14 cellular contexts compared by ENCODE assay signal in the genomic region with DNA sequence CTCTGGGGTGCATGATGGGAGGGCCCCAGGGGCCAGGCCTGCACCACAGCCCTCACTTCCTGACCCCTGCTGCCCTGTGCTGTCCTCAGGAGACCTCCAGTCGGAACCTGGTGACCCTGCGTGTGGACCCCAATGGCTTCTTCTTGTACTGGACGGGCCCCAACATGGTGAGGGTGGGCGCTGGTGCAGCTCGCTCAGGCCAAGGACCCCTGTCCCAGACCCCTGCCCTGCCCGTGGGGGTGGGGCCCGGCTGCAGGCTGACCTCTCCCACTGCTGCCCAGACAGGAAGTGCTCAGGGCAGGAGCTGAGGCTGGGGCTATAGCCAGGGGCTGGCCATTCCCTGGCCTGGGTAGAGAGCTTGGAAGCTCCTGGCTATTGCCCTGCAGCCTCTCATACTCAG. TPM values are rescaled to one million over a fixed set of nuclear protein-coding genes. Genes with fewer than 3 reads are reported as not detected.
DNase-seq lines count a peak whose midpoint lies in the region; ATAC-seq and TF ChIP-seq lines count a peak whose summit lies in the region.
"Had no signal": no experiment of that assay in that cellular context is flagged by ENCODE, and none has a peak within 500 bp of the region (broad histone marks: within the 10 kb centered on the region; RNA-seq: fewer than 3 reads in every experiment).

No MANE protein-coding gene starts in this region.

- POLR2A ChIA-PET in RWPE1 (lab: Yijun Ruan, JAX; ENCODE audit: low non-redundant PET): no interaction called here

- H3K36me3 Mint-ChIP-seq in endodermal cell (ENCODE audit: low read depth): peaks cover 27% of the 10 kb centered on the region
- H3K36me3 Mint-ChIP-seq in stimulated activated memory B cell treated with anti-CD40 and anti-IgM and Interleukin-4, amounts not matched to agents 10 μg/mL and 1 μg/mL and 100 μg/mL, for 72 hours: peaks cover 11% of the 10 kb centered on the region
- peaks cover 0 to 1% (median under 1%) of the 10 kb centered on the region in 3 donors for H3K36me3 Mint-ChIP-seq in immature natural killer cell

- no peaks in the 10 kb centered on the region for H3K27me3 Mint-ChIP-seq in endodermal cell (ENCODE audit: insufficient read depth)
- no peaks in the 10 kb centered on the region for H3K27me3 Mint-ChIP-seq in stimulated activated memory B cell treated with anti-CD40 and anti-IgM and Interleukin-4, amounts not matched to agents 10 μg/mL and 1 μg/mL and 100 μg/mL, for 72 hours
- peaks cover 2 to 11% (median 3%) of the 10 kb centered on the region in 3 donors for H3K27me3 Mint-ChIP-seq in immature natural killer cell (ENCODE audit: low read depth in 3 of 3)
- H3K27me3 Mint-ChIP-seq: B cell had no signal

- H3K36me3 ChIP-seq in endodermal cell (ENCODE audit: control insufficient read depth, insufficient read depth, low read length): peaks cover 40% of the 10 kb centered on the region

- H3K27ac Mint-ChIP-seq in endodermal cell (peak overlapping the region; percentile 38), immature natural killer cell (no peak overlapping the region)
- peak overlapping the region; percentile 9 for H3K27ac Mint-ChIP-seq in stimulated activated memory B cell treated with anti-CD40 and anti-IgM and Interleukin-4, amounts not matched to agents 10 μg/mL and 1 μg/mL and 100 μg/mL, for 72 hours
- H3K27ac Mint-ChIP-seq: B cell; CD8-positive, alpha-beta T cell had no signal

- no peak overlapping the region for H3K9ac ChIP-seq in endodermal cell (ENCODE audit: extremely low read depth, low read length, poor library complexity, severe bottlenecking)

- H3K4me3 Mint-ChIP-seq in endodermal cell (no peak overlapping the region), immature natural killer cell (no peak overlapping the region)
- H3K4me3 Mint-ChIP-seq in stimulated activated memory B cell treated with anti-CD40 and anti-IgM and Interleukin-4, amounts not matched to agents 10 μg/mL and 1 μg/mL and 100 μg/mL, for 72 hours: no peak overlapping the region
- H3K4me3 Mint-ChIP-seq: B cell, CD14-positive monocyte had no signal

- H3K27ac ChIP-seq in RWPE1: peak overlapping the region; percentile 98
- no peak overlapping the region for H3K27ac ChIP-seq in endodermal cell (ENCODE audit: low read depth, low read length)

- no peak overlapping the region for H3K4me3 ChIP-seq in endodermal cell (ENCODE audit: low read length)
- H3K4me3 ChIP-seq: HAP-1 had no signal

- TF ChIP-seq CTCF in RWPE1 (conservative IDR thresholded peaks at IDR 0.05; ENCODE audit: low read depth) (no peak), endodermal cell (conservative IDR thresholded peaks at IDR 0.05) (no peak)

- no peak for ATAC-seq in stimulated activated memory B cell treated with anti-CD40 and anti-IgM and Interleukin-4, amounts not matched to agents 10 μg/mL and 1 μg/mL and 100 μg/mL, for 72 hours
- ATAC-seq: CD8-positive, alpha-beta T cell; HepG2 had no signal

- WGBS in endodermal cell (ENCODE audit: insufficient coverage in 1 of 2, insufficient read length in 1 of 2), 2 experiments: 94% methylated on average over 7 of the region's 7 CpGs

- no peaks in the 10 kb centered on the region for H3K9me3 ChIP-seq in endodermal cell (ENCODE audit: control insufficient read depth, low read length)
- H3K9me3 ChIP-seq: HAP-1 had no signal

- no peaks in the 10 kb centered on the region for H3K9me3 Mint-ChIP-seq in endodermal cell
- H3K9me3 Mint-ChIP-seq in stimulated activated memory B cell treated with anti-CD40 and anti-IgM and Interleukin-4, amounts not matched to agents 10 μg/mL and 1 μg/mL and 100 μg/mL, for 72 hours: no peaks in the 10 kb centered on the region
- H3K9me3 Mint-ChIP-seq in immature natural killer cell: no peaks in the 10 kb centered on the region
- H3K9me3 Mint-ChIP-seq: CD8-positive, alpha-beta T cell had no signal

- H3K4me1 ChIP-seq in endodermal cell (ENCODE audit: control insufficient read depth, insufficient read depth, low read length): peaks cover 3% of the 10 kb centered on the region

- DNase-seq in RWPE1 (ENCODE audit: low spot score): no peak
- DNase-seq in endodermal cell: no peak
- no peak for DNase-seq in DMS53 (lab: John Stamatoyannopoulos, UW)
- no peak for DNase-seq in T-helper 9 cell
- DNase-seq in DMS 273 treated with DMSO at 0.1 percent for 48 hours (lab: John Stamatoyannopoulos, UW): no peak
- DNase-seq in immature natural killer cell: no peak
- DNase-seq: CD8-positive, alpha-beta T cell; COR-L47; GF-D8 had no signal

- no peaks in the 10 kb centered on the region for H3K27me3 ChIP-seq in endodermal cell (ENCODE audit: control insufficient read depth, insufficient read depth, low read length, poor library complexity, severe bottlenecking)

- H3K4me1 Mint-ChIP-seq in endodermal cell (peaks cover 14% of the 10 kb centered on the region), immature natural killer cell (peaks cover 8 to 17% of the 10 kb centered on the region in 2 donors)
- H3K4me1 Mint-ChIP-seq in stimulated activated memory B cell treated with anti-CD40 and anti-IgM and Interleukin-4, amounts not matched to agents 10 μg/mL and 1 μg/mL and 100 μg/mL, for 72 hours: peaks cover 40% of the 10 kb centered on the region

- CTCF ChIA-PET in RWPE1 (lab: Yijun Ruan, JAX): no interaction called here

RNA-seq across cellular contexts. Expression of gene PLCB3, which starts 3.0 kb away (rescaled TPM):
- total RNA-seq in endodermal cell: 10 to 100 TPM; 75.0 to 83.2 TPM
- polyA plus RNA-seq in endodermal cell (2013, experiment 1 of 2): 31.0 TPM
- 28.3 TPM for polyA plus RNA-seq in endodermal cell (2013, experiment 2 of 2)
- under 1 TPM in 2 of 3 donors, not detected in 1; 0.33 to 0.49 TPM for polyA plus RNA-seq in immature natural killer cell

RNA-seq across cellular contexts. Expression of gene PPP1R14B, which starts 7.6 kb away (rescaled TPM):
- total RNA-seq in endodermal cell: 100 to 1,000 TPM; 228 to 265 TPM
- polyA plus RNA-seq in endodermal cell (2013, experiment 1 of 2): 236 TPM
- polyA plus RNA-seq in endodermal cell (2013, experiment 2 of 2): 235 TPM
- 10 to 100 TPM; 16.6 to 34.9 (median 33.3) TPM for polyA plus RNA-seq in immature natural killer cell

RNA-seq across cellular contexts. Expression of gene FKBP2, which starts 13.4 kb away (rescaled TPM):
- 10 to 100 TPM; 44.6 to 53.7 TPM for total RNA-seq in endodermal cell
- polyA plus RNA-seq in endodermal cell (2013, experiment 1 of 2): 64.6 TPM
- polyA plus RNA-seq in endodermal cell (2013, experiment 2 of 2): 54.0 TPM
- polyA plus RNA-seq in immature natural killer cell: 100 to 1,000 TPM; 110 to 142 (median 130) TPM

RNA-seq across cellular contexts. Expression of gene VEGFB, which starts 19.9 kb away (rescaled TPM):
- total RNA-seq in endodermal cell: 10 to 100 TPM; 58.9 to 78.4 TPM
- polyA plus RNA-seq in endodermal cell (2013, experiment 1 of 2): 54.9 TPM
- 58.4 TPM for polyA plus RNA-seq in endodermal cell (2013, experiment 2 of 2)
- polyA plus RNA-seq in immature natural killer cell: 10 to 100 TPM in 1 of 3 donors, 1 to 10 TPM in 2; 6.7 to 10.3 (median 9.4) TPM

RNA-seq across cellular contexts. Expression of gene DNAJC4, which starts 24.0 kb away (rescaled TPM):
- total RNA-seq in endodermal cell: 10 to 100 TPM; 20.3 to 22.9 TPM
- 47.3 TPM for polyA plus RNA-seq in endodermal cell (2013, experiment 1 of 2)
- 47.4 TPM for polyA plus RNA-seq in endodermal cell (2013, experiment 2 of 2)
- 10 to 100 TPM; 25.2 to 32.6 (median 26.7) TPM for polyA plus RNA-seq in immature natural killer cell

Comparison
In these comparisons a context has a peak if more than half of its experiments do, and no peak if none do; other contexts are left out.
1. H3K27ac Mint-ChIP-seq: peak in endodermal cell (single experiment) and stimulated activated memory B cell treated with anti-CD40 and anti-IgM and Interleukin-4, amounts not matched to agents 10 μg/mL and 1 μg/mL and 100 μg/mL, for 72 hours (single experiment); none in immature natural killer cell (0 of 6).